8 cellular contexts compared by ENCODE assay signal in genomic region chr2:200864206-200864976, GRCh38. TPM values are rescaled to one million over a fixed set of nuclear protein-coding genes. Genes with fewer than 3 reads are reported as not detected.
A peak's percentile ranks its signal among the peaks of the same experiment; 100 is the strongest.
DNase-seq lines count a peak whose midpoint lies in the region; ATAC-seq and TF ChIP-seq lines count a peak whose summit lies in the region.

Gene CLK1 (minus strand): TSS chr2:200864658. CDS start chr2:200861862, 2,796 bp downstream.

- H3K4me1 Mint-ChIP-seq in nephron = peaks cover 46% of the 10 kb centered on the region

- no peaks in the 10 kb centered on the region for H3K9me3 ChIP-seq in HAP-1
- no peaks in the 10 kb centered on the region for H3K9me3 ChIP-seq in MG63

- peak; percentile 88 for ATAC-seq in stimulated activated naive CD8-positive, alpha-beta T cell treated with anti-CD3 and anti-CD28 coated beads, Interleukin-15, Interleukin-2, amounts not matched to agents 100 U/mL and 50 U/mL, for 24 hours

- peaks cover 16% of the 10 kb centered on the region for H3K4me1 ChIP-seq in HAP-1

- H3K9me3 Mint-ChIP-seq in nephron = peaks cover 3% of the 10 kb centered on the region

- H3K4me3 ChIP-seq in HAP-1 (peak within 1 kb of the TSS; percentile 98), MG63 (peak within 1 kb of the TSS; percentile 100), fibroblast of pulmonary artery (replicated peaks; ENCODE audit: low read depth, low read length) (peak within 1 kb of the TSS; percentile 98)

- H3K27me3 Mint-ChIP-seq in nephron (ENCODE audit: low read depth) = no peaks in the 10 kb centered on the region

- peak within 1 kb of the TSS; percentile 99 to 100 (median 100) for H3K27ac Mint-ChIP-seq in nephron

- TF ChIP-seq CTCF in fibroblast of pulmonary artery (IDR thresholded peaks at IDR 0.05; ENCODE audit: low read length, missing control alignments) (no peak), nephron (IDR thresholded peaks at IDR 0.05; ENCODE audit: unreplicated experiment in 3 of 3) (no peak)

- peak; percentile 95 for DNase-seq in ELR (ENCODE audit: low read depth)
- peak; percentile 79 to 93 for DNase-seq in HAP-1 (ENCODE audit: low spot score in 2 of 2)
- peak; percentile 96 for DNase-seq in MG63
- peak; percentile 92 to 93 for DNase-seq in SHP77 (lab: John Stamatoyannopoulos, UW)
- peak; percentile 95 for DNase-seq in activated effector memory CD4-positive, alpha-beta T cell treated with Interleukin-2 at 50 U/mL for 16 hours
- peak; percentile 95 for DNase-seq in fibroblast of pulmonary artery (ENCODE audit: low read depth)
- DNase-seq in stimulated activated naive CD8-positive, alpha-beta T cell treated with anti-CD3 and anti-CD28 coated beads, Interleukin-15, Interleukin-2, amounts not matched to agents 100 U/mL and 50 U/mL, for 24 hours = peak; percentile 98

- peak within 1 kb of the TSS; percentile 92 to 100 (median 99) for H3K4me3 Mint-ChIP-seq in nephron

- H3K27me3 ChIP-seq in HAP-1 (ENCODE audit: low read depth) (no peaks in the 10 kb centered on the region), MG63 (no peaks in the 10 kb centered on the region)

- peaks cover 37% of the 10 kb centered on the region for H3K36me3 ChIP-seq in HAP-1 (replicated peaks)
- peaks cover 44% of the 10 kb centered on the region for H3K36me3 ChIP-seq in MG63

- in situ Hi-C loops in HAP-1 (cut with MboI; ENCODE audit: low sequenced_read_pairs) = no loop called here

- H3K36me3 Mint-ChIP-seq in nephron (ENCODE audit: low read depth) = peaks cover 29% of the 10 kb centered on the region

RNA-seq across cellular contexts. Expression of gene CLK1, which starts in this region (rescaled TPM):
- 22.9 and 42.9 TPM in 2 replicates for total RNA-seq in MG63 (2014; rRNA removed; shearing (Covaris generic); ENCODE audit: low replicate concordance)

Comparison
In these comparisons a context has a peak if more than half of its experiments do, and no peak if none do; other contexts are left out.
1. Peak in every context shown above with its lines: DNase-seq, ATAC-seq and H3K4me3 ChIP-seq.